1 cellular context compared by ENCODE assay signal in genomic region chr3:64215084-64215483, GRCh38.
TF ChIP-seq lines count a peak whose summit lies in the region.

No MANE protein-coding gene starts in this region.

TF ChIP-seq in IMR-90, 13 proteins besides CTCF, POLR2A, EP300 and RAD21 (continued from another document):
- TF ChIP-seq, protein P1, sequence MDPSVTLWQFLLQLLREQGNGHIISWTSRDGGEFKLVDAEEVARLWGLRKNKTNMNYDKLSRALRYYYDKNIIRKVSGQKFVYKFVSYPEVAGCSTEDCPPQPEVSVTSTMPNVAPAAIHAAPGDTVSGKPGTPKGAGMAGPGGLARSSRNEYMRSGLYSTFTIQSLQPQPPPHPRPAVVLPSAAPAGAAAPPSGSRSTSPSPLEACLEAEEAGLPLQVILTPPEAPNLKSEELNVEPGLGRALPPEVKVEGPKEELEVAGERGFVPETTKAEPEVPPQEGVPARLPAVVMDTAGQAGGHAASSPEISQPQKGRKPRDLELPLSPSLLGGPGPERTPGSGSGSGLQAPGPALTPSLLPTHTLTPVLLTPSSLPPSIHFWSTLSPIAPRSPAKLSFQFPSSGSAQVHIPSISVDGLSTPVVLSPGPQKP (IDR thresholded peaks at IDR 0.05; ENCODE audit: borderline replicate concordance, low read depth, low read length): no peak
- TF ChIP-seq NFE2L2 (IDR thresholded peaks at IDR 0.05; ENCODE audit: low read depth, low read length) (no peak), SMC3 (IDR thresholded peaks at IDR 0.05; ENCODE audit: low read depth, low read length) (no peak), CHD1 (IDR thresholded peaks at IDR 0.05; ENCODE audit: low read depth, low read length) (no peak), USF2 (IDR thresholded peaks at IDR 0.05; ENCODE audit: low read depth, low read length) (no peak), BHLHE40 (IDR thresholded peaks at IDR 0.05; ENCODE audit: low read depth, low read length) (no peak)
